In genomic region chr7:94394399-94395140, GRCh38 we compare ENCODE assay signal across 1 cellular context.
A peak's percentile ranks its signal among the peaks of the same experiment; 100 is the strongest.
TF ChIP-seq lines count a peak whose summit lies in the region.

COL1A2 (plus strand) TSS chr7:94394895; CDS start chr7:94395032, 137 bp downstream.

TF ChIP-seq in GM12878, 131 proteins besides CTCF, POLR2A, EP300 and RAD21 (continued from another document):
- TF ChIP-seq REST (IDR thresholded peaks at IDR 0.05; ENCODE audit: low read depth, low read length): peak; percentile 67
